Comparison of ENCODE assay signal across 1 cellular context in genomic region chr16:2034695-2035430, GRCh38.
TF ChIP-seq lines count a peak whose summit lies in the region.

No MANE protein-coding gene starts in this region.

TF ChIP-seq in IMR-90, 13 proteins besides CTCF, POLR2A, EP300 and RAD21:
- no peak for TF ChIP-seq ELK1 (IDR thresholded peaks at IDR 0.05; ENCODE audit: borderline replicate concordance, low read depth, low read length)
- no peak for TF ChIP-seq MAZ (IDR thresholded peaks at IDR 0.05; ENCODE audit: borderline replicate concordance, low read depth, low read length)
- no peak for TF ChIP-seq RFX5 (IDR thresholded peaks at IDR 0.05; ENCODE audit: low read depth, low read length)
TF ChIP-seq in IMR-90: peak in this region for 0.
